1 cellular context compared by ENCODE assay signal in the genomic region with DNA sequence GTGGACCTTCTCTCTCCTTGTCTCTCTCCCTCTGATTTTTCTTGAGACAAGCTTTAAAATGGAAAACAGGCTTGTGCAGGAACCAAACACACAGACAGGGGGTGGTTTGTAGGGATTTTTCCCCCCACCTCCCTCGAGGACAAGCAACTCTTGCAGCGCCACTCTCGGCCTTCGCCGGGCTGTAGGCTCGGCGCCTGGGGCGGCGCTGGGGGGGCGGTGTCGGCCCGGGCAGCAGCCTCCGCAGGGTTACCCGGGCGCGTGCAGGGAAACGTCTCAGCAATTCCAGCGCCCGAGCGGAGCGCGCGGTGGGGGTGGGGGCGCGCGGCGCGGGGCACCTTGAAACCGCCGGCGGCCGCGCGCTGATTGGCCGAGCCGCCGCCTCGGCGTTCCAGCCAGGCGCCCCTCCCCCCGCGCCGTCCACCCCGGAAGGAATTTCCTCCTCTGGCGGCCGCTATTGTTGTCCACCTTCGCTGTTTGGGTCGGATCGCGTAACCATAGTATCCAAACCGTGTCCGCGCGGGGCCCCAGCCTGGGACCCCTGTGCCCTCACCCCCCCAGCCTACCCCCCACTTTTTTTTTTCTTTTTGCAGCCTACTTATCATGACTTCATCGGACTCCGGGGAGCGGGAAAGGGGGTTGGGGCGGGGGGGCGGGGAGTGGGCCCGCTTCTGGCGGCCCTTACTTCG.
TF ChIP-seq lines count a peak whose summit lies in the region.

No MANE protein-coding gene starts in this region.

TF ChIP-seq in HepG2, 621 proteins besides CTCF, POLR2A, EP300 and RAD21 (continued from another document and continues in another):
- TF ChIP-seq SYNCRIP (IDR thresholded peaks at IDR 0.05; ENCODE audit: insufficient read depth, low read depth, low read length): no peak
- TF ChIP-seq, protein P1, sequence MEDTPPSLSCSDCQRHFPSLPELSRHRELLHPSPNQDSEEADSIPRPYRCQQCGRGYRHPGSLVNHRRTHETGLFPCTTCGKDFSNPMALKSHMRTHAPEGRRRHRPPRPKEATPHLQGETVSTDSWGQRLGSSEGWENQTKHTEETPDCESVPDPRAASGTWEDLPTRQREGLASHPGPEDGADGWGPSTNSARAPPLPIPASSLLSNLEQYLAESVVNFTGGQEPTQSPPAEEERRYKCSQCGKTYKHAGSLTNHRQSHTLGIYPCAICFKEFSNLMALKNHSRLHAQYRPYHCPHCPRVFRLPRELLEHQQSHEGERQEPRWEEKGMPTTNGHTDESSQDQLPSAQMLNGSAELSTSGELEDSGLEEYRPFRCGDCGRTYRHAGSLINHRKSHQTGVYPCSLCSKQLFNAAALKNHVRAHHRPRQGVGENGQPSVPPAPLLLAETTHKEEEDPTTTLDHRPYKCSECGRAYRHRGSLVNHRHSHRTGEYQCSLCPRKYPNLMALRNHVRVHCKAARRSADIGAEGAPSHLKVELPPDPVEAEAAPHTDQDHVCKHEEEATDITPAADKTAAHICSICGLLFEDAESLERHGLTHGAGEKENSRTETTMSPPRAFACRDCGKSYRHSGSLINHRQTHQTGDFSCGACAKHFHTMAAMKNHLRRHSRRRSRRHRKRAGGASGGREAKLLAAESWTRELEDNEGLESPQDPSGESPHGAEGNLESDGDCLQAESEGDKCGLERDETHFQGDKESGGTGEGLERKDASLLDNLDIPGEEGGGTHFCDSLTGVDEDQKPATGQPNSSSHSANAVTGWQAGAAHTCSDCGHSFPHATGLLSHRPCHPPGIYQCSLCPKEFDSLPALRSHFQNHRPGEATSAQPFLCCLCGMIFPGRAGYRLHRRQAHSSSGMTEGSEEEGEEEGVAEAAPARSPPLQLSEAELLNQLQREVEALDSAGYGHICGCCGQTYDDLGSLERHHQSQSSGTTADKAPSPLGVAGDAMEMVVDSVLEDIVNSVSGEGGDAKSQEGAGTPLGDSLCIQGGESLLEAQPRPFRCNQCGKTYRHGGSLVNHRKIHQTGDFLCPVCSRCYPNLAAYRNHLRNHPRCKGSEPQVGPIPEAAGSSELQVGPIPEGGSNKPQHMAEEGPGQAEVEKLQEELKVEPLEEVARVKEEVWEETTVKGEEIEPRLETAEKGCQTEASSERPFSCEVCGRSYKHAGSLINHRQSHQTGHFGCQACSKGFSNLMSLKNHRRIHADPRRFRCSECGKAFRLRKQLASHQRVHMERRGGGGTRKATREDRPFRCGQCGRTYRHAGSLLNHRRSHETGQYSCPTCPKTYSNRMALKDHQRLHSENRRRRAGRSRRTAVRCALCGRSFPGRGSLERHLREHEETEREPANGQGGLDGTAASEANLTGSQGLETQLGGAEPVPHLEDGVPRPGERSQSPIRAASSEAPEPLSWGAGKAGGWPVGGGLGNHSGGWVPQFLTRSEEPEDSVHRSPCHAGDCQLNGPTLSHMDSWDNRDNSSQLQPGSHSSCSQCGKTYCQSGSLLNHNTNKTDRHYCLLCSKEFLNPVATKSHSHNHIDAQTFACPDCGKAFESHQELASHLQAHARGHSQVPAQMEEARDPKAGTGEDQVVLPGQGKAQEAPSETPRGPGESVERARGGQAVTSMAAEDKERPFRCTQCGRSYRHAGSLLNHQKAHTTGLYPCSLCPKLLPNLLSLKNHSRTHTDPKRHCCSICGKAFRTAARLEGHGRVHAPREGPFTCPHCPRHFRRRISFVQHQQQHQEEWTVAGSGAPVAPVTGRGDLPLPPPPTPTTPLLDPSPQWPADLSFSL (CRISPR knock-in tag; IDR thresholded peaks at IDR 0.05): no peak
- no peak for TF ChIP-seq POLR2AphosphoS2 (IDR thresholded peaks at IDR 0.05; ENCODE audit: low read depth, low read length)
- TF ChIP-seq GTF3A (CRISPR knock-in tag; conservative IDR thresholded peaks at IDR 0.05): no peak
- peak; percentile 23 for TF ChIP-seq CBX1 (IDR thresholded peaks at IDR 0.05; ENCODE audit: low read depth)
- TF ChIP-seq ZNF441 (CRISPR knock-in tag; IDR thresholded peaks at IDR 0.05; ENCODE audit: borderline replicate concordance): 0 out of 2 replicates have a peak, but pooled peaks have one; percentile 14
- TF ChIP-seq POLR2AphosphoS5 (IDR thresholded peaks at IDR 0.05; ENCODE audit: low read depth, low read length): peak; percentile 37; the same call in 1 of the 2 replicates
- TF ChIP-seq ZNF274 (CRISPR knock-in tag; IDR thresholded peaks at IDR 0.05): no peak
- TF ChIP-seq NRL (CRISPR knock-in tag; IDR thresholded peaks at IDR 0.05; ENCODE audit: borderline replicate concordance): peak; percentile 34; the same call in 1 of the 2 replicates
- peak; percentile 78 for TF ChIP-seq THAP11 (CRISPR knock-in tag; IDR thresholded peaks at IDR 0.05)
- TF ChIP-seq, protein P2, sequence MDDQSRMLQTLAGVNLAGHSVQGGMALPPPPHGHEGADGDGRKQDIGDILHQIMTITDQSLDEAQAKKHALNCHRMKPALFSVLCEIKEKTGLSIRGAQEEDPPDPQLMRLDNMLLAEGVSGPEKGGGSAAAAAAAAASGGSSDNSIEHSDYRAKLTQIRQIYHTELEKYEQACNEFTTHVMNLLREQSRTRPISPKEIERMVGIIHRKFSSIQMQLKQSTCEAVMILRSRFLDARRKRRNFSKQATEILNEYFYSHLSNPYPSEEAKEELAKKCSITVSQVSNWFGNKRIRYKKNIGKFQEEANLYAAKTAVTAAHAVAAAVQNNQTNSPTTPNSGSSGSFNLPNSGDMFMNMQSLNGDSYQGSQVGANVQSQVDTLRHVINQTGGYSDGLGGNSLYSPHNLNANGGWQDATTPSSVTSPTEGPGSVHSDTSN (CRISPR knock-in tag; IDR thresholded peaks at IDR 0.05; ENCODE audit: borderline replicate concordance): no peak
- no peak for TF ChIP-seq TEAD2 (CRISPR knock-in tag; IDR thresholded peaks at IDR 0.05)
- TF ChIP-seq SAFB2 (CRISPR knock-in tag; IDR thresholded peaks at IDR 0.05; ENCODE audit: borderline replicate concordance, low read depth): no peak
- TF ChIP-seq SMYD3 (CRISPR knock-in tag; IDR thresholded peaks at IDR 0.05): no peak
- TF ChIP-seq CREB1 (IDR thresholded peaks at IDR 0.05): no peak; the same call in 1 of the 2 replicates
- no peak for TF ChIP-seq CREB1 (CRISPR knock-in tag; IDR thresholded peaks at IDR 0.05)
- no peak for TF ChIP-seq SIX4 (CRISPR knock-in tag; IDR thresholded peaks at IDR 0.05)
- peak; percentile 83; the same call in 1 of the 2 replicates for TF ChIP-seq SIN3A (IDR thresholded peaks at IDR 0.05; ENCODE audit: borderline replicate concordance, low read depth, low read length)
- TF ChIP-seq, protein P3, sequence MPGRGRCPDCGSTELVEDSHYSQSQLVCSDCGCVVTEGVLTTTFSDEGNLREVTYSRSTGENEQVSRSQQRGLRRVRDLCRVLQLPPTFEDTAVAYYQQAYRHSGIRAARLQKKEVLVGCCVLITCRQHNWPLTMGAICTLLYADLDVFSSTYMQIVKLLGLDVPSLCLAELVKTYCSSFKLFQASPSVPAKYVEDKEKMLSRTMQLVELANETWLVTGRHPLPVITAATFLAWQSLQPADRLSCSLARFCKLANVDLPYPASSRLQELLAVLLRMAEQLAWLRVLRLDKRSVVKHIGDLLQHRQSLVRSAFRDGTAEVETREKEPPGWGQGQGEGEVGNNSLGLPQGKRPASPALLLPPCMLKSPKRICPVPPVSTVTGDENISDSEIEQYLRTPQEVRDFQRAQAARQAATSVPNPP (CRISPR knock-in tag; IDR thresholded peaks at IDR 0.05): no peak
- TF ChIP-seq HDAC2 (CRISPR knock-in tag; IDR thresholded peaks at IDR 0.05): 0 out of 2 replicates have a peak, but pooled peaks have one; percentile 15
- no peak for TF ChIP-seq HOMEZ (CRISPR knock-in tag; IDR thresholded peaks at IDR 0.05; ENCODE audit: low read depth)
- peak; percentile 38; the same call in 1 of the 2 replicates for TF ChIP-seq ZNF142 (CRISPR knock-in tag; IDR thresholded peaks at IDR 0.05)
- TF ChIP-seq PHF5A (CRISPR knock-in tag; IDR thresholded peaks at IDR 0.05; ENCODE audit: low read depth, unreplicated experiment): no peak
- TF ChIP-seq NR1H2 (CRISPR knock-in tag; IDR thresholded peaks at IDR 0.05; ENCODE audit: borderline replicate concordance, low read depth): no peak
- no peak for TF ChIP-seq ZNF737 (CRISPR knock-in tag; IDR thresholded peaks at IDR 0.05; ENCODE audit: borderline replicate concordance)
- no peak for TF ChIP-seq BRCA1 (CRISPR knock-in tag; IDR thresholded peaks at IDR 0.05)
- TF ChIP-seq MYNN (CRISPR knock-in tag; IDR thresholded peaks at IDR 0.05; ENCODE audit: low read depth): no peak
- TF ChIP-seq MEIS1 (CRISPR knock-in tag; IDR thresholded peaks at IDR 0.05; ENCODE audit: borderline replicate concordance): no peak
- no peak for TF ChIP-seq ATM (IDR thresholded peaks at IDR 0.05; ENCODE audit: borderline replicate concordance)
- TF ChIP-seq, protein P4, sequence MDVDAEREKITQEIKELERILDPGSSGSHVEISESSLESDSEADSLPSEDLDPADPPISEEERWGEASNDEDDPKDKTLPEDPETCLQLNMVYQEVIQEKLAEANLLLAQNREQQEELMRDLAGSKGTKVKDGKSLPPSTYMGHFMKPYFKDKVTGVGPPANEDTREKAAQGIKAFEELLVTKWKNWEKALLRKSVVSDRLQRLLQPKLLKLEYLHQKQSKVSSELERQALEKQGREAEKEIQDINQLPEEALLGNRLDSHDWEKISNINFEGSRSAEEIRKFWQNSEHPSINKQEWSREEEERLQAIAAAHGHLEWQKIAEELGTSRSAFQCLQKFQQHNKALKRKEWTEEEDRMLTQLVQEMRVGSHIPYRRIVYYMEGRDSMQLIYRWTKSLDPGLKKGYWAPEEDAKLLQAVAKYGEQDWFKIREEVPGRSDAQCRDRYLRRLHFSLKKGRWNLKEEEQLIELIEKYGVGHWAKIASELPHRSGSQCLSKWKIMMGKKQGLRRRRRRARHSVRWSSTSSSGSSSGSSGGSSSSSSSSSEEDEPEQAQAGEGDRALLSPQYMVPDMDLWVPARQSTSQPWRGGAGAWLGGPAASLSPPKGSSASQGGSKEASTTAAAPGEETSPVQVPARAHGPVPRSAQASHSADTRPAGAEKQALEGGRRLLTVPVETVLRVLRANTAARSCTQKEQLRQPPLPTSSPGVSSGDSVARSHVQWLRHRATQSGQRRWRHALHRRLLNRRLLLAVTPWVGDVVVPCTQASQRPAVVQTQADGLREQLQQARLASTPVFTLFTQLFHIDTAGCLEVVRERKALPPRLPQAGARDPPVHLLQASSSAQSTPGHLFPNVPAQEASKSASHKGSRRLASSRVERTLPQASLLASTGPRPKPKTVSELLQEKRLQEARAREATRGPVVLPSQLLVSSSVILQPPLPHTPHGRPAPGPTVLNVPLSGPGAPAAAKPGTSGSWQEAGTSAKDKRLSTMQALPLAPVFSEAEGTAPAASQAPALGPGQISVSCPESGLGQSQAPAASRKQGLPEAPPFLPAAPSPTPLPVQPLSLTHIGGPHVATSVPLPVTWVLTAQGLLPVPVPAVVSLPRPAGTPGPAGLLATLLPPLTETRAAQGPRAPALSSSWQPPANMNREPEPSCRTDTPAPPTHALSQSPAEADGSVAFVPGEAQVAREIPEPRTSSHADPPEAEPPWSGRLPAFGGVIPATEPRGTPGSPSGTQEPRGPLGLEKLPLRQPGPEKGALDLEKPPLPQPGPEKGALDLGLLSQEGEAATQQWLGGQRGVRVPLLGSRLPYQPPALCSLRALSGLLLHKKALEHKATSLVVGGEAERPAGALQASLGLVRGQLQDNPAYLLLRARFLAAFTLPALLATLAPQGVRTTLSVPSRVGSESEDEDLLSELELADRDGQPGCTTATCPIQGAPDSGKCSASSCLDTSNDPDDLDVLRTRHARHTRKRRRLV (CRISPR knock-in tag; IDR thresholded peaks at IDR 0.05): no peak
- no peak for TF ChIP-seq ZBTB1 (CRISPR knock-in tag; IDR thresholded peaks at IDR 0.05; ENCODE audit: borderline replicate concordance)
- no peak; the same call in 1 of the 2 replicates for TF ChIP-seq MED1 (CRISPR knock-in tag; IDR thresholded peaks at IDR 0.05)
